In genomic region chr4:22962186-22962786, GRCh38 we compare ENCODE assay signal across 10 cellular contexts.
A peak's percentile ranks its signal among the peaks of the same experiment; 100 is the strongest.
DNase-seq lines count a peak whose midpoint lies in the region; ATAC-seq, FAIRE-seq and TF ChIP-seq lines count a peak whose summit lies in the region.
"Had no signal": no experiment of that assay in that cellular context is flagged by ENCODE, and none has a peak within 500 bp of the region (broad histone marks: within the 10 kb centered on the region; RNA-seq: fewer than 3 reads in every experiment).

No MANE protein-coding gene starts in this region.

- no peak for FAIRE-seq in HepG2 (lab: Jason Lieb, UNC)

- TF ChIP-seq CTCF in liver (IDR thresholded peaks at IDR 0.05; ENCODE audit: low read depth, low read length, missing input control) (peak; percentile 43), HepG2 (CRISPR knock-in tag; IDR thresholded peaks at IDR 0.05) (no peak), PC-9 (conservative IDR thresholded peaks at IDR 0.05) (peak; percentile 59)

- POLR2A ChIA-PET in HepG2 (lab: Yijun Ruan, JAX) (no interaction called here), PC-9 (lab: Charles Lee; ENCODE audit: unreplicated experiment) (no interaction called here)

- H4K20me1 ChIP-seq in HepG2 (ENCODE audit: insufficient read depth, low read length) (no peaks in the 10 kb centered on the region), PC-9 (ENCODE audit: insufficient read depth) (no peaks in the 10 kb centered on the region)

- no peak for TF ChIP-seq POLR2A in HepG2 (IDR thresholded peaks at IDR 0.05; ENCODE audit: insufficient read depth in 1 of 2, low read depth in 2 of 2, low read length in 2 of 2)

- TF ChIP-seq RAD21 in liver (IDR thresholded peaks at IDR 0.05) (peak; percentile 66 to 72), HepG2 (CRISPR knock-in tag; IDR thresholded peaks at IDR 0.05) (no peak)

- in situ Hi-C loops in HepG2 (cut with HindIII; ENCODE audit: extremely low pct_ligation_motif_present, low pct_unique_long_range_greater_than_20kb): no loop called here

- CTCF ChIA-PET in HepG2 (lab: Yijun Ruan, JAX; ENCODE audit: low intra/inter-chr PET ratio, low total read pairs): no interaction called here
- CTCF ChIA-PET in PC-9 (lab: Charles Lee): no interaction called here

- H2AFZ ChIP-seq in HepG2 (ENCODE audit: low read length): no peak overlapping the region
- no peak overlapping the region for H2AFZ ChIP-seq in PC-9

- 38% methylated on average over 6 of the region's 6 CpGs for WGBS in liver
- 21% methylated on average over 6 of the region's 6 CpGs for WGBS in HepG2 (ENCODE audit: low lambda C conversion rate)

- H3K4me3 ChIP-seq in liver (ENCODE audit: low read depth in 1 of 3, low read length in 3 of 3) (no peak overlapping the region), HepG2 (replicated peaks in 1 of 3; ENCODE audit: insufficient read depth in 1 of 3, low read depth in 2 of 3, low read length in 3 of 3) (no peak overlapping the region), PC-9 (no peak overlapping the region)

- BruUV-seq in HepG2 (replicated peaks; lab: Mats Ljungman, UMichigan): no TSS peak
- BruUV-seq in PC-9 (replicated peaks; lab: Mats Ljungman, UMichigan): no TSS peak

- no peak overlapping the region for H3K4me3 Mint-ChIP-seq in activated T-cell treated with anti-CD3 and anti-CD28 coated beads, Interleukin-2, amount 50 U/mL, for 24 hours

- H3F3A ChIP-seq in PC-9 (ENCODE audit: insufficient read depth, low read depth): no peaks in the 10 kb centered on the region

- no peak for TF ChIP-seq EP300 in HepG2 (IDR thresholded peaks at IDR 0.05; ENCODE audit: low read depth in 2 of 2, low read length in 2 of 2)
- TF ChIP-seq EP300 in HepG2 (CRISPR knock-in tag; IDR thresholded peaks at IDR 0.05; ENCODE audit: borderline replicate concordance): no peak

- H3K27ac Mint-ChIP-seq in activated T-cell treated with anti-CD3 and anti-CD28 coated beads, Interleukin-2, amount 50 U/mL, for 24 hours: no peak overlapping the region

- H3K27me3 Mint-ChIP-seq in activated T-cell treated with anti-CD3 and anti-CD28 coated beads, Interleukin-2, amount 50 U/mL, for 24 hours: no peaks in the 10 kb centered on the region

- H3K79me2 ChIP-seq in HepG2 (ENCODE audit: insufficient read depth, low read length) (no peaks in the 10 kb centered on the region), PC-9 (ENCODE audit: low read depth) (no peaks in the 10 kb centered on the region)

- no peak for ATAC-seq in HepG2
- ATAC-seq in HG02970 (IDR thresholded peaks at IDR 0.05; ENCODE audit: low FRiP score, unreplicated experiment): no peak
- ATAC-seq in HG03354 (IDR thresholded peaks at IDR 0.05; ENCODE audit: poor library complexity, severe bottlenecking, unreplicated experiment): no peak

- no peaks in the 10 kb centered on the region for H3K4me1 ChIP-seq in liver (ENCODE audit: control insufficient read depth in 4 of 4, insufficient read depth in 4 of 4, low read length in 3 of 4)
- no peaks in the 10 kb centered on the region for H3K4me1 ChIP-seq in HepG2 (ENCODE audit: insufficient read depth, low read length)
- H3K4me1 ChIP-seq in PC-9 (replicated peaks; ENCODE audit: insufficient read depth): no peaks in the 10 kb centered on the region

- H3K27me3 ChIP-seq in liver (ENCODE audit: control insufficient read depth in 4 of 4, insufficient read depth in 4 of 4, low read length in 3 of 4): no peaks in the 10 kb centered on the region
- no peaks in the 10 kb centered on the region for H3K27me3 ChIP-seq in HepG2 (ENCODE audit: control insufficient read depth in 1 of 2, insufficient read depth in 2 of 2, low read length in 2 of 2)
- H3K27me3 ChIP-seq in PC-9 (ENCODE audit: insufficient read depth, low read depth): no peaks in the 10 kb centered on the region

- DNase-seq in HepG2 (ENCODE audit: low spot score): no peak
- DNase-seq in PC-9: peak in 1 of 2 experiments; percentile 15
- peak; percentile 16 for DNase-seq in foreskin melanocyte
- no peak for DNase-seq in NCI-H2029 (lab: John Stamatoyannopoulos, UW)
- DNase-seq in activated T-cell treated with anti-CD3 and anti-CD28 coated beads, Interleukin-2, amount 50 U/mL, for 24 hours: no peak
- DNase-seq: activated CD4-positive, CD25-positive, alpha-beta regulatory T cell had no signal

- H3K9me3 ChIP-seq in liver (ENCODE audit: control insufficient read depth in 4 of 4, low read length in 3 of 4) (no peaks in the 10 kb centered on the region), HepG2 (ENCODE audit: low read length) (peaks cover 19% of the 10 kb centered on the region; the same call in 1 of the 2 replicates), PC-9 (ENCODE audit: insufficient read depth, low read depth) (no peaks in the 10 kb centered on the region)

- H3K36me3 ChIP-seq in liver (ENCODE audit: control insufficient read depth in 4 of 4, insufficient read depth in 3 of 4, low read depth in 1 of 4, low read length in 3 of 4): no peaks in the 10 kb centered on the region
- no peaks in the 10 kb centered on the region for H3K36me3 ChIP-seq in HepG2 (replicated peaks in 1 of 2; ENCODE audit: control insufficient read depth in 1 of 2, insufficient read depth in 2 of 2, low read length in 2 of 2)
- H3K36me3 ChIP-seq in PC-9 (ENCODE audit: low read depth): no peaks in the 10 kb centered on the region

- no peaks in the 10 kb centered on the region for H3K9me2 ChIP-seq in PC-9 (ENCODE audit: insufficient read depth)

- no peak overlapping the region for H3K27ac ChIP-seq in liver (ENCODE audit: low read depth in 1 of 2, low read length in 2 of 2)
- no peak overlapping the region for H3K27ac ChIP-seq in HepG2 (ENCODE audit: extremely low read length, insufficient read depth, low read length)
- H3K27ac ChIP-seq in PC-9: no peak overlapping the region
- H3K27ac ChIP-seq: epithelial cell of prostate had no signal

- no peaks in the 10 kb centered on the region for H3K36me3 Mint-ChIP-seq in activated T-cell treated with anti-CD3 and anti-CD28 coated beads, Interleukin-2, amount 50 U/mL, for 24 hours (ENCODE audit: low read depth)

- intact Hi-C loops in HepG2 (cut with micrococcal nuclease; ENCODE audit: unreplicated experiment): no loop called here
- intact Hi-C loops in PC-9 (cut with micrococcal nuclease; ENCODE audit: unreplicated experiment): loop anchor here (10.0 kb wide), 1 partner anchor 173 kb away; no protein-coding TSS in a partner anchor

- H3K9me3 Mint-ChIP-seq in activated T-cell treated with anti-CD3 and anti-CD28 coated beads, Interleukin-2, amount 50 U/mL, for 24 hours: peaks cover 7% of the 10 kb centered on the region

- H3K4me2 ChIP-seq in HepG2 (ENCODE audit: low read depth, low read length): no peak overlapping the region
- H3K4me2 ChIP-seq in PC-9: no peak overlapping the region

- H3K4me1 Mint-ChIP-seq in activated T-cell treated with anti-CD3 and anti-CD28 coated beads, Interleukin-2, amount 50 U/mL, for 24 hours (ENCODE audit: low read depth): no peaks in the 10 kb centered on the region

- H3K9ac ChIP-seq in liver (ENCODE audit: low read depth in 1 of 2, low read length in 2 of 2): no peak overlapping the region
- no peak overlapping the region for H3K9ac ChIP-seq in HepG2 (ENCODE audit: insufficient read depth, low read depth, low read length)

TF ChIP-seq in liver, 16 proteins besides CTCF, POLR2A, EP300 and RAD21 (continues in another document):
- TF ChIP-seq TAF1 (conservative IDR thresholded peaks at IDR 0.05) (no peak), FOXA2 (IDR thresholded peaks at IDR 0.05) (no peak), NR2F2 (IDR thresholded peaks at IDR 0.05) (no peak), YY1 (IDR thresholded peaks at IDR 0.05) (no peak), HNF4A (conservative IDR thresholded peaks at IDR 0.05) (peak; percentile 78 to 87), JUND (IDR thresholded peaks at IDR 0.05) (no peak)

TF ChIP-seq in HepG2, 621 proteins besides CTCF, POLR2A, EP300 and RAD21 (continues in another document):
- TF ChIP-seq ZNF30 (CRISPR knock-in tag; IDR thresholded peaks at IDR 0.05) (no peak), FOSL1 (CRISPR knock-in tag; IDR thresholded peaks at IDR 0.05; ENCODE audit: borderline replicate concordance) (no peak), NR2F6 (IDR thresholded peaks at IDR 0.05) (no peak), NR2F6 (CRISPR knock-in tag; IDR thresholded peaks at IDR 0.05) (no peak), NR2C2 (CRISPR knock-in tag; IDR thresholded peaks at IDR 0.05; ENCODE audit: borderline replicate concordance) (no peak), ZFX (CRISPR knock-in tag; IDR thresholded peaks at IDR 0.05; ENCODE audit: low read depth) (no peak)
- TF ChIP-seq, protein P1, sequence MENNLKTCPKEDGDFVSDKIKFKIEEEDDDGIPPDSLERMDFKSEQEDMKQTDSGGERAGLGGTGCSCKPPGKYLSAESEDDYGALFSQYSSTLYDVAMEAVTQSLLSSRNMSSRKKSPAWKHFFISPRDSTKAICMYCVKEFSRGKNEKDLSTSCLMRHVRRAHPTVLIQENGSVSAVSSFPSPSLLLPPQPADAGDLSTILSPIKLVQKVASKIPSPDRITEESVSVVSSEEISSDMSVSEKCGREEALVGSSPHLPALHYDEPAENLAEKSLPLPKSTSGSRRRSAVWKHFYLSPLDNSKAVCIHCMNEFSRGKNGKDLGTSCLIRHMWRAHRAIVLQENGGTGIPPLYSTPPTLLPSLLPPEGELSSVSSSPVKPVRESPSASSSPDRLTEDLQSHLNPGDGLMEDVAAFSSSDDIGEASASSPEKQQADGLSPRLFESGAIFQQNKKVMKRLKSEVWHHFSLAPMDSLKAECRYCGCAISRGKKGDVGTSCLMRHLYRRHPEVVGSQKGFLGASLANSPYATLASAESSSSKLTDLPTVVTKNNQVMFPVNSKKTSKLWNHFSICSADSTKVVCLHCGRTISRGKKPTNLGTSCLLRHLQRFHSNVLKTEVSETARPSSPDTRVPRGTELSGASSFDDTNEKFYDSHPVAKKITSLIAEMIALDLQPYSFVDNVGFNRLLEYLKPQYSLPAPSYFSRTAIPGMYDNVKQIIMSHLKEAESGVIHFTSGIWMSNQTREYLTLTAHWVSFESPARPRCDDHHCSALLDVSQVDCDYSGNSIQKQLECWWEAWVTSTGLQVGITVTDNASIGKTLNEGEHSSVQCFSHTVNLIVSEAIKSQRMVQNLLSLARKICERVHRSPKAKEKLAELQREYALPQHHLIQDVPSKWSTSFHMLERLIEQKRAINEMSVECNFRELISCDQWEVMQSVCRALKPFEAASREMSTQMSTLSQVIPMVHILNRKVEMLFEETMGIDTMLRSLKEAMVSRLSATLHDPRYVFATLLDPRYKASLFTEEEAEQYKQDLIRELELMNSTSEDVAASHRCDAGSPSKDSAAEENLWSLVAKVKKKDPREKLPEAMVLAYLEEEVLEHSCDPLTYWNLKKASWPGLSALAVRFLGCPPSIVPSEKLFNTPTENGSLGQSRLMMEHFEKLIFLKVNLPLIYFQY (CRISPR knock-in tag; IDR thresholded peaks at IDR 0.05; ENCODE audit: borderline replicate concordance): no peak
